ENCODE assay signal across 8 cellular contexts in genomic region chr12:87848248-87848868, GRCh38.
DNase-seq lines count a peak whose midpoint lies in the region; ATAC-seq and FAIRE-seq lines count a peak whose summit lies in the region.

No MANE protein-coding gene starts in this region.

- ATAC-seq in GM21619 (IDR thresholded peaks at IDR 0.05; ENCODE audit: unreplicated experiment): peak; percentile 68
- peak; percentile 28 to 64 for ATAC-seq in naive B cell (ENCODE audit: low read depth in 2 of 2)

- no peak overlapping the region for H3K4me3 Mint-ChIP-seq in naive B cell
- H3K4me3 Mint-ChIP-seq in activated naive CD8-positive, alpha-beta T cell treated with anti-CD3 and anti-CD28 coated beads for 36 hours: no peak overlapping the region

- peak; percentile 88 for FAIRE-seq in endometrium (lab: Jason Lieb, UNC)

- no peaks in the 10 kb centered on the region for H3K4me1 Mint-ChIP-seq in naive B cell
- H3K4me1 Mint-ChIP-seq in activated naive CD8-positive, alpha-beta T cell treated with anti-CD3 and anti-CD28 coated beads for 36 hours: no peaks in the 10 kb centered on the region

- H3K27me3 Mint-ChIP-seq in naive B cell: peaks cover 0 to 10% (median 8%) of the 10 kb centered on the region in 3 donors
- peaks cover 7% of the 10 kb centered on the region for H3K27me3 Mint-ChIP-seq in activated naive CD8-positive, alpha-beta T cell treated with anti-CD3 and anti-CD28 coated beads for 36 hours

- DNase-seq in ELR (ENCODE audit: low read depth) (peak; percentile 73), Kasumi-1 (lab: John Stamatoyannopoulos, UW) (peak; percentile 82 to 85), RPMI7951 (ENCODE audit: low read depth) (peak; percentile 39), naive B cell (peak; percentile 34)
- no peak for DNase-seq in activated naive CD4-positive, alpha-beta T cell treated with anti-CD3 and anti-CD28 coated beads, Interleukin-2, amount 50 U/mL, for 16 hours
- no peak for DNase-seq in activated naive CD8-positive, alpha-beta T cell treated with anti-CD3 and anti-CD28 coated beads for 36 hours

- no peaks in the 10 kb centered on the region for H3K36me3 Mint-ChIP-seq in naive B cell
- H3K36me3 Mint-ChIP-seq in activated naive CD8-positive, alpha-beta T cell treated with anti-CD3 and anti-CD28 coated beads for 36 hours: no peaks in the 10 kb centered on the region

- no peak overlapping the region for H3K27ac Mint-ChIP-seq in naive B cell
- no peak overlapping the region for H3K27ac Mint-ChIP-seq in activated naive CD8-positive, alpha-beta T cell treated with anti-CD3 and anti-CD28 coated beads for 36 hours

- peaks cover 0 to 1% (median 0%) of the 10 kb centered on the region in 7 donors for H3K9me3 Mint-ChIP-seq in naive B cell
- H3K9me3 Mint-ChIP-seq in activated naive CD8-positive, alpha-beta T cell treated with anti-CD3 and anti-CD28 coated beads for 36 hours: no peaks in the 10 kb centered on the region

Comparison
In these comparisons a context has a peak if more than half of its experiments do, and no peak if none do; other contexts are left out.
1. DNase-seq: peak in ELR (single experiment), Kasumi-1 (2 of 2), RPMI7951 (single experiment) and naive B cell (single experiment); none in activated naive CD4-positive, alpha-beta T cell treated with anti-CD3 and anti-CD28 coated beads, Interleukin-2, amount 50 U/mL, for 16 hours (single experiment) and activated naive CD8-positive, alpha-beta T cell treated with anti-CD3 and anti-CD28 coated beads for 36 hours (single experiment).